ENCODE assay signal across 26 cellular contexts in the genomic region with DNA sequence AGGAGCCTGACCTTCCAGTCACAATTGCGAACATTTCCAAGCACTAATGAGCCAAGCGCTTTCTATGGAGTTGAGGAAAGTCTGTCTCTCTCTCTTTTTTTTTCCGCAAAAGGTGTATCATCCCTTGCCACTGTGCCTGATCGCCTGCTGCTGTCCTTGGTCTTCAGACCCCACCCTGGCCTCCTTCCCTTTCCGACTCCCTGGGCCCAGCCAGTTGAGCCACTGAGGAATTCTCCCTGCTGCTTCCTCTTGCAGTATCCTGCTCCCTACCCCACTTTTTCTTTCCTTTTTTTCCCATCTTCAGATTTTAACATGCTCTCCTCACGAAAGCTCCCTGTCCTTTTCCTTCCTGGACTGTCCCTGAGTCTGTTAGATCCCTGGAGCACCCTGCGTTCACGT.
A peak's percentile ranks its signal among the peaks of the same experiment; 100 is the strongest.
DNase-seq lines count a peak whose midpoint lies in the region; ATAC-seq, FAIRE-seq and TF ChIP-seq lines count a peak whose summit lies in the region.
"Had no signal": no experiment of that assay in that cellular context is flagged by ENCODE, and none has a peak within 500 bp of the region (broad histone marks: within the 10 kb centered on the region; RNA-seq: fewer than 3 reads in every experiment).

No MANE protein-coding gene starts in this region.

- no peak for TF ChIP-seq POLR2A in H1 (IDR thresholded peaks at IDR 0.05; ENCODE audit: control extremely low read depth in 1 of 2, low read depth in 2 of 2, low read length in 2 of 2)

- no peaks in the 10 kb centered on the region for H3K9me3 ChIP-seq in H1 (ENCODE audit: insufficient read depth in 2 of 2, low read depth in 1 of 2, low read length in 1 of 2)
- H3K9me3 ChIP-seq in mucosa of rectum (ENCODE audit: control insufficient read depth in 2 of 2, low read length in 2 of 2), result no peaks in the 10 kb centered on the region
- H3K9me3 ChIP-seq in skeletal muscle tissue (ENCODE audit: control insufficient read depth in 3 of 3, low read length in 3 of 3), result no peaks in the 10 kb centered on the region
- H3K9me3 ChIP-seq in BE2C, result no peaks in the 10 kb centered on the region
- H3K9me3 ChIP-seq: left lung, SJCRH30 had no signal

- H3K79me1 ChIP-seq in H1 (ENCODE audit: low read depth, low read length), result no peaks in the 10 kb centered on the region

- H3K36me3 ChIP-seq in H1 (ENCODE audit: control insufficient read depth in 2 of 4, insufficient read depth in 4 of 4, low read length in 3 of 4), result no peaks in the 10 kb centered on the region
- H3K36me3 ChIP-seq in mucosa of rectum (ENCODE audit: control insufficient read depth in 2 of 2, insufficient read depth in 2 of 2, low read length in 2 of 2), result no peaks in the 10 kb centered on the region
- peaks cover 0 to 2% (median 0%) of the 10 kb centered on the region in 3 donors for H3K36me3 ChIP-seq in skeletal muscle tissue (ENCODE audit: control insufficient read depth in 3 of 3, insufficient read depth in 3 of 3, low read length in 3 of 3)
- no peaks in the 10 kb centered on the region for H3K36me3 ChIP-seq in BE2C
- H3K36me3 ChIP-seq: BLaER1 treated with 17β-estradiol and CSF1 and Interleukin-3, amounts not matched to agents 10 nM and 100 nM; left lung; SJCRH30 had no signal

- peaks cover 4% of the 10 kb centered on the region for H3K23me2 ChIP-seq in H1 (ENCODE audit: low read depth, low read length)

- ATAC-seq in stimulated activated naive B cell treated with anti-CD40 and anti-IgM and Interleukin-4, amounts not matched to agents 10 μg/mL and 1 μg/mL and 100 μg/mL, for 72 hours (replicated peaks), result no peak
- ATAC-seq: activated CD8-positive, alpha-beta memory T cell treated with anti-CD3 and anti-CD28 coated beads, Interleukin-2, amount 10 ng/mL, durations not matched to agents 7 days and 5 days; activated naive CD8-positive, alpha-beta T cell treated with anti-CD3 and anti-CD28 coated beads, Interleukin-2, amount 50 U/mL, for 24 hours had no signal

- no peak for TF ChIP-seq RAD21 in H1 (IDR thresholded peaks at IDR 0.05 in 1 of 2, conservative IDR thresholded peaks at IDR 0.05 in 1 of 2; ENCODE audit: low read depth in 2 of 2, low read length in 2 of 2)

- H2AFZ ChIP-seq in H1 (ENCODE audit: low read length), result no peak overlapping the region
- H2AFZ ChIP-seq: parathyroid adenoma had no signal

- H2AK5ac ChIP-seq in H1 (ENCODE audit: low read depth, low read length), result no peak overlapping the region

- POLR2A ChIA-PET in H1 (lab: Charles Lee; ENCODE audit: partially characterized antibody), result interaction anchor here (0.8 kb wide), 1 partner anchor 12 kb away, joined by 4 read pairs; no protein-coding TSS in a partner anchor

- no peak overlapping the region for H3K4me3 Mint-ChIP-seq in stimulated activated naive B cell treated with anti-CD40 and anti-IgM and Interleukin-4, amounts not matched to agents 10 μg/mL and 1 μg/mL and 100 μg/mL, for 72 hours
- H3K4me3 Mint-ChIP-seq: activated CD8-positive, alpha-beta memory T cell treated with anti-CD3 and anti-CD28 coated beads, Interleukin-2, amount 10 ng/mL, durations not matched to agents 7 days and 5 days; activated naive CD8-positive, alpha-beta T cell treated with anti-CD3 and anti-CD28 coated beads, Interleukin-2, amount 50 U/mL, for 24 hours had no signal

- H3K79me2 ChIP-seq in H1 (ENCODE audit: control insufficient read depth in 1 of 2, insufficient read depth in 2 of 2, low read length in 2 of 2), result no peaks in the 10 kb centered on the region
- H3K79me2 ChIP-seq: parathyroid adenoma had no signal

- H4K5ac ChIP-seq in H1 (ENCODE audit: insufficient read length, low read depth, low read length), result no peak overlapping the region

- 0 out of 2 replicates have a peak overlapping the region, but pooled peaks have one; percentile 32 for H2BK15ac ChIP-seq in H1 (ENCODE audit: low read length)

- H2BK120ac ChIP-seq in H1 (replicated peaks; ENCODE audit: low read depth, low read length), result no peak overlapping the region

- no peaks in the 10 kb centered on the region for H3K36me3 Mint-ChIP-seq in stimulated activated naive B cell treated with anti-CD40 and anti-IgM and Interleukin-4, amounts not matched to agents 10 μg/mL and 1 μg/mL and 100 μg/mL, for 72 hours
- H3K36me3 Mint-ChIP-seq: activated CD8-positive, alpha-beta memory T cell treated with anti-CD3 and anti-CD28 coated beads, Interleukin-2, amount 10 ng/mL, durations not matched to agents 7 days and 5 days had no signal

- H3K9ac ChIP-seq in H1 (replicated peaks in 1 of 4; ENCODE audit: extremely low read depth in 1 of 4, low read depth in 3 of 4, low read length in 3 of 4), result no peak overlapping the region; a peak in 1 of 7 replicates
- peak overlapping the region; percentile 78 to 82 for H3K9ac ChIP-seq in mucosa of rectum (ENCODE audit: low read depth in 1 of 2, low read length in 2 of 2)
- H3K9ac ChIP-seq in skeletal muscle tissue (ENCODE audit: low read depth in 1 of 3, low read length in 3 of 3), result no peak overlapping the region
- H3K9ac ChIP-seq: BLaER1 treated with 17β-estradiol and CSF1 and Interleukin-3, amounts not matched to agents 10 nM and 100 nM; parathyroid adenoma had no signal

- H2BK12ac ChIP-seq in H1 (ENCODE audit: low read depth, low read length), result no peak overlapping the region

- no peak overlapping the region for H3K4ac ChIP-seq in H1 (replicated peaks; ENCODE audit: insufficient read length, low read depth, low read length)

- no peaks in the 10 kb centered on the region for H4K20me1 ChIP-seq in H1 (replicated peaks in 1 of 2; ENCODE audit: control insufficient read depth in 1 of 2, insufficient read depth in 2 of 2, low read length in 2 of 2)
- H4K20me1 ChIP-seq: BLaER1 treated with 17β-estradiol and CSF1 and Interleukin-3, amounts not matched to agents 10 nM and 100 nM had no signal

- H2BK5ac ChIP-seq in H1 (ENCODE audit: low read depth, low read length), result no peak overlapping the region

- no peak overlapping the region; the same call in 1 of the 2 replicates for H4K8ac ChIP-seq in H1 (ENCODE audit: extremely low read depth, insufficient read depth, low read length)

- 0 out of 4 replicates have a peak overlapping the region, but pooled peaks have one; percentile 18 to 34 for H3K4me2 ChIP-seq in H1 (ENCODE audit: insufficient read depth in 1 of 2, low read depth in 2 of 2, low read length in 2 of 2)
- H3K4me2 ChIP-seq: BLaER1 treated with 17β-estradiol and CSF1 and Interleukin-3, amounts not matched to agents 10 nM and 100 nM had no signal

- no peak overlapping the region for H3K23ac ChIP-seq in H1 (ENCODE audit: insufficient read length)

- 85% methylated on average over 8 of the region's 8 CpGs; no CpG with 5 or more reads in 1 of the 2 experiments for WGBS in H1 (ENCODE audit: extremely low coverage in 1 of 2, insufficient coverage in 1 of 2, insufficient read length in 1 of 2, insufficient replicate concordance in 2 of 2, low coverage in 1 of 2, low lambda C conversion rate in 2 of 2, missing lambda C conversion rate in 1 of 2), 2 experiments

- CTCF ChIA-PET in H1 (lab: Charles Lee; ENCODE audit: partially characterized antibody), result interaction anchor here (1.0 to 4.6 kb wide), 3 partner anchors 12 to 19 kb away, joined by 4 to 31 read pairs (median 5); no protein-coding TSS in a partner anchor

- H3K27ac ChIP-seq in H1 (ENCODE audit: low read depth, low read length) (no peak overlapping the region), mucosa of rectum (ENCODE audit: low read depth in 2 of 2, low read length in 2 of 2) (peak overlapping the region; percentile 86 to 89), skeletal muscle tissue (ENCODE audit: low read depth, low read length) (no peak overlapping the region)
- H3K27ac ChIP-seq: BLaER1 treated with 17β-estradiol and CSF1 and Interleukin-3, amounts not matched to agents 10 nM and 100 nM; left lung; parathyroid adenoma; SJCRH30 had no signal

- H3K27ac Mint-ChIP-seq in stimulated activated naive B cell treated with anti-CD40 and anti-IgM and Interleukin-4, amounts not matched to agents 10 μg/mL and 1 μg/mL and 100 μg/mL, for 72 hours, result no peak overlapping the region
- H3K27ac Mint-ChIP-seq: activated CD8-positive, alpha-beta memory T cell treated with anti-CD3 and anti-CD28 coated beads, Interleukin-2, amount 10 ng/mL, durations not matched to agents 7 days and 5 days; activated naive CD8-positive, alpha-beta T cell treated with anti-CD3 and anti-CD28 coated beads, Interleukin-2, amount 50 U/mL, for 24 hours had no signal

- no peaks in the 10 kb centered on the region for H3K4me1 Mint-ChIP-seq in stimulated activated naive B cell treated with anti-CD40 and anti-IgM and Interleukin-4, amounts not matched to agents 10 μg/mL and 1 μg/mL and 100 μg/mL, for 72 hours
- H3K4me1 Mint-ChIP-seq: activated CD8-positive, alpha-beta memory T cell treated with anti-CD3 and anti-CD28 coated beads, Interleukin-2, amount 10 ng/mL, durations not matched to agents 7 days and 5 days; activated naive CD8-positive, alpha-beta T cell treated with anti-CD3 and anti-CD28 coated beads, Interleukin-2, amount 50 U/mL, for 24 hours had no signal

- no peak for TF ChIP-seq EP300 in H1 (IDR thresholded peaks at IDR 0.05; ENCODE audit: borderline replicate concordance in 1 of 2, low read depth in 2 of 2, low read length in 2 of 2)

- H3K14ac ChIP-seq in H1 (ENCODE audit: insufficient read length), result no peak overlapping the region

- H3K27me3 Mint-ChIP-seq in stimulated activated naive B cell treated with anti-CD40 and anti-IgM and Interleukin-4, amounts not matched to agents 10 μg/mL and 1 μg/mL and 100 μg/mL, for 72 hours, result peaks cover 20 to 25% of the 10 kb centered on the region in 2 donors

- no peaks in the 10 kb centered on the region for H3K27me3 ChIP-seq in H1 (replicated peaks in 1 of 4; ENCODE audit: control insufficient read depth in 3 of 4, extremely low read depth in 1 of 4, insufficient read depth in 3 of 4, low read length in 3 of 4)
- H3K27me3 ChIP-seq in mucosa of rectum (ENCODE audit: control insufficient read depth in 2 of 2, insufficient read depth in 2 of 2, low read length in 2 of 2), result no peaks in the 10 kb centered on the region
- no peaks in the 10 kb centered on the region for H3K27me3 ChIP-seq in skeletal muscle tissue (ENCODE audit: control insufficient read depth in 3 of 3, insufficient read depth in 3 of 3, low read length in 3 of 3)
- no peaks in the 10 kb centered on the region for H3K27me3 ChIP-seq in BE2C
- H3K27me3 ChIP-seq: BLaER1 treated with 17β-estradiol and CSF1 and Interleukin-3, amounts not matched to agents 10 nM and 100 nM; SJCRH30 had no signal

- no peak overlapping the region for H2BK20ac ChIP-seq in H1 (ENCODE audit: low read length)

- H3K56ac ChIP-seq in H1 (replicated peaks; ENCODE audit: insufficient read length, low read depth, low read length), result no peak overlapping the region

- TF ChIP-seq CTCF in H1 (IDR thresholded peaks at IDR 0.05; ENCODE audit: control extremely low read depth in 1 of 3, insufficient read depth in 1 of 3, low read depth in 1 of 3, low read length in 3 of 3) (no peak), BE2C (IDR thresholded peaks at IDR 0.05; ENCODE audit: low read depth, low read length) (no peak)

- H3K4me3 ChIP-seq in H1 (ENCODE audit: extremely low read depth in 1 of 4, insufficient read depth in 2 of 4, low read depth in 3 of 4, low read length in 4 of 4) (no peak overlapping the region), mucosa of rectum (ENCODE audit: low read length in 2 of 2) (peak overlapping the region; percentile 69 to 80), skeletal muscle tissue (ENCODE audit: low read length in 3 of 3) (peak overlapping the region in 2 of 3 donors; percentile 24), BE2C (ENCODE audit: low read depth, low read length) (no peak overlapping the region)
- H3K4me3 ChIP-seq: BLaER1 treated with 17β-estradiol and CSF1 and Interleukin-3, amounts not matched to agents 10 nM and 100 nM; left lung; SJCRH30 had no signal

- no peaks in the 10 kb centered on the region for H3K9me3 Mint-ChIP-seq in stimulated activated naive B cell treated with anti-CD40 and anti-IgM and Interleukin-4, amounts not matched to agents 10 μg/mL and 1 μg/mL and 100 μg/mL, for 72 hours
- H3K9me3 Mint-ChIP-seq: activated naive CD8-positive, alpha-beta T cell treated with anti-CD3 and anti-CD28 coated beads, Interleukin-2, amount 50 U/mL, for 24 hours had no signal

- H4K91ac ChIP-seq in H1 (replicated peaks; ENCODE audit: insufficient read length, low read length), result no peak overlapping the region

- peaks cover 0 to 11% (median 5%) of the 10 kb centered on the region in 4 experiments; a peak in 5 of 7 replicates for H3K4me1 ChIP-seq in H1 (replicated peaks in 1 of 4; ENCODE audit: control insufficient read depth in 3 of 4, insufficient read depth in 4 of 4, low read length in 3 of 4)
- peaks cover 25 to 47% of the 10 kb centered on the region in 2 donors for H3K4me1 ChIP-seq in mucosa of rectum (ENCODE audit: control insufficient read depth in 2 of 2, insufficient read depth in 2 of 2, low read length in 2 of 2)
- H3K4me1 ChIP-seq in skeletal muscle tissue (ENCODE audit: control insufficient read depth in 3 of 3, insufficient read depth in 3 of 3, low read length in 3 of 3), result peaks cover 13 to 25% (median 17%) of the 10 kb centered on the region in 3 donors
- no peaks in the 10 kb centered on the region for H3K4me1 ChIP-seq in BE2C
- H3K4me1 ChIP-seq: BLaER1 treated with 17β-estradiol and CSF1 and Interleukin-3, amounts not matched to agents 10 nM and 100 nM; parathyroid adenoma had no signal

- FAIRE-seq in H1 (lab: Jason Lieb, UNC), result no peak
- FAIRE-seq: GM19239, RCC 7860 had no signal

- H3K18ac ChIP-seq in H1 (ENCODE audit: extremely low read depth, low read length), result no peak overlapping the region

- peak; percentile 39 for DNase-seq in LoVo (ENCODE audit: low spot score)
- no peak for DNase-seq in H1 (ENCODE audit: low read depth in 1 of 2, low spot score in 2 of 2)
- DNase-seq in stimulated activated naive CD4-positive, alpha-beta T cell treated with Interleukin-2 at 50 U/mL for 16 hours (lab: John Stamatoyannopoulos, UW), result no peak
- no peak for DNase-seq in stimulated activated naive B cell treated with anti-CD40 and anti-IgM and Interleukin-4, amounts not matched to agents 10 μg/mL and 1 μg/mL and 100 μg/mL, for 72 hours
- DNase-seq in NCI-H2081 (lab: John Stamatoyannopoulos, UW), result no peak
- DNase-seq in BE2C, result no peak
- DNase-seq: activated CD4-positive, alpha-beta T cell treated with anti-CD3 and anti-CD28 coated beads, Interleukin-2, amount 50 U/mL, for 1 hour; activated CD8-positive, alpha-beta memory T cell treated with anti-CD3 and anti-CD28 coated beads, Interleukin-2, amount 10 ng/mL, durations not matched to agents 7 days and 5 days; activated naive CD8-positive, alpha-beta T cell treated with anti-CD3 and anti-CD28 coated beads, Interleukin-2, amount 50 U/mL, for 24 hours; activated T-cell treated with anti-CD3 and anti-CD28 coated beads, Interleukin-2, amount 50 U/mL, for 48 hours; DMS79 treated with DMSO at 0.1 percent for 48 hours; GF-D8; HCEC 1CT; left lung; midbrain; NCI-H1105; NCI-H187 treated with DMSO at 0.1 percent for 48 hours; NCI-H526 treated with DMSO at 0.1 percent for 48 hours; SJCRH30; stimulated activated CD8-positive, alpha-beta memory T cell treated with anti-CD3 and anti-CD28 coated beads, Interleukin-4, amount 100 ng/mL, for 48 hours had no signal

Comparison
In these comparisons a context has a peak if more than half of its experiments do, and no peak if none do; other contexts are left out.
1. H3K27ac ChIP-seq: peak in mucosa of rectum (2 of 2); none in H1 (single experiment) and skeletal muscle tissue (single experiment).
2. H3K4me3 ChIP-seq: peak in mucosa of rectum (2 of 2) and skeletal muscle tissue (2 of 3); none in H1 (0 of 4) and BE2C (single experiment).
3. H3K9ac ChIP-seq: peak in mucosa of rectum (2 of 2); none in H1 (0 of 4) and skeletal muscle tissue (0 of 3).